ENCODE assay signal across 19 cellular contexts in genomic region chr10:34255075-34255474, GRCh38.
"Had no signal": no experiment of that assay in that cellular context is flagged by ENCODE, and none has a peak within 500 bp of the region (broad histone marks: within the 10 kb centered on the region; RNA-seq: fewer than 3 reads in every experiment).

No MANE protein-coding gene starts in this region.

- H3K4me3 Mint-ChIP-seq: activated B cell treated with CpG ODN at 0.5 μM for 24 hours; activated CD4-positive, alpha-beta memory T cell treated with anti-CD3 and anti-CD28 coated beads for 36 hours; activated CD8-positive, alpha-beta memory T cell treated with anti-CD3 and anti-CD28 coated beads, Interleukin-2, amount 10 ng/mL, durations not matched to agents 7 days and 5 days; activated naive CD8-positive, alpha-beta T cell treated with anti-CD3 and anti-CD28 coated beads for 36 hours; naive thymus-derived CD4-positive, alpha-beta T cell had no signal

- H3K36me3 Mint-ChIP-seq: activated CD4-positive, alpha-beta memory T cell treated with anti-CD3 and anti-CD28 coated beads for 36 hours; activated CD8-positive, alpha-beta memory T cell treated with anti-CD3 and anti-CD28 coated beads, Interleukin-2, amount 10 ng/mL, durations not matched to agents 7 days and 5 days; activated naive CD8-positive, alpha-beta T cell treated with anti-CD3 and anti-CD28 coated beads for 36 hours; naive thymus-derived CD4-positive, alpha-beta T cell had no signal

- ATAC-seq: activated CD8-positive, alpha-beta memory T cell treated with anti-CD3 and anti-CD28 coated beads, Interleukin-2, amount 10 ng/mL, durations not matched to agents 7 days and 5 days; body of pancreas had no signal

- H3K9me3 ChIP-seq: body of pancreas, left ventricle myocardium inferior, ovary, sigmoid colon had no signal

- H3K36me3 ChIP-seq: left ventricle myocardium inferior, ovary, spleen had no signal

- H3K27me3 Mint-ChIP-seq: activated B cell treated with CpG ODN at 0.5 μM for 24 hours; activated CD8-positive, alpha-beta memory T cell treated with anti-CD3 and anti-CD28 coated beads, Interleukin-2, amount 10 ng/mL, durations not matched to agents 7 days and 5 days; activated naive CD8-positive, alpha-beta T cell treated with anti-CD3 and anti-CD28 coated beads for 36 hours had no signal

- H3K4me1 ChIP-seq: body of pancreas, spleen had no signal

- H3K27me3 ChIP-seq: body of pancreas, ovary, sigmoid colon, spleen had no signal

- H3K4me1 Mint-ChIP-seq: activated B cell treated with CpG ODN at 0.5 μM for 24 hours; activated CD8-positive, alpha-beta memory T cell treated with anti-CD3 and anti-CD28 coated beads, Interleukin-2, amount 10 ng/mL, durations not matched to agents 7 days and 5 days had no signal

- H3K27ac ChIP-seq: body of pancreas, dorsolateral prefrontal cortex, left ventricle myocardium inferior, ovary, sigmoid colon, spleen had no signal

- H3K4me3 ChIP-seq: body of pancreas, dorsolateral prefrontal cortex, left ventricle myocardium inferior, ovary, sigmoid colon, spleen had no signal

- DNase-seq: activated B cell treated with CpG ODN at 0.5 μM for 24 hours; activated CD4-positive, alpha-beta T cell treated with anti-CD3 and anti-CD28 coated beads for 4 hours; activated CD8-positive, alpha-beta memory T cell treated with anti-CD3 and anti-CD28 coated beads, Interleukin-2, amount 10 ng/mL, durations not matched to agents 7 days and 5 days; activated naive CD4-positive, alpha-beta T cell; amygdala; caudate nucleus; dorsolateral prefrontal cortex; foreskin melanocyte; hypothalamus; left ventricle myocardium inferior; naive thymus-derived CD4-positive, alpha-beta T cell; ovary; sigmoid colon; spleen; stimulated activated naive CD4-positive, alpha-beta T cell; T-helper 9 cell had no signal

- H3K27ac Mint-ChIP-seq: activated B cell treated with CpG ODN at 0.5 μM for 24 hours; activated CD4-positive, alpha-beta memory T cell treated with anti-CD3 and anti-CD28 coated beads for 36 hours; activated CD8-positive, alpha-beta memory T cell treated with anti-CD3 and anti-CD28 coated beads, Interleukin-2, amount 10 ng/mL, durations not matched to agents 7 days and 5 days; activated naive CD8-positive, alpha-beta T cell treated with anti-CD3 and anti-CD28 coated beads for 36 hours; naive thymus-derived CD4-positive, alpha-beta T cell had no signal

- H3K9me3 Mint-ChIP-seq: activated B cell treated with CpG ODN at 0.5 μM for 24 hours; activated CD4-positive, alpha-beta memory T cell treated with anti-CD3 and anti-CD28 coated beads for 36 hours; activated naive CD8-positive, alpha-beta T cell treated with anti-CD3 and anti-CD28 coated beads for 36 hours had no signal
